In genomic region chr10:95907454-95908253, GRCh38 we compare ENCODE assay signal across 8 cellular contexts. TPM values are rescaled to one million over a fixed set of nuclear protein-coding genes. Genes with fewer than 3 reads are reported as not detected.
A peak's percentile ranks its signal among the peaks of the same experiment; 100 is the strongest.
DNase-seq lines count a peak whose midpoint lies in the region; ATAC-seq and TF ChIP-seq lines count a peak whose summit lies in the region.

CC2D2B (plus strand) TSS chr10:95907975; CDS start chr10:95911324, 3,349 bp downstream.

- no peaks in the 10 kb centered on the region for H3K9me3 ChIP-seq in left lung

- DNase-seq in Ammon's horn (ENCODE audit: low spot score) (peak; percentile 90), NCI-H446 (lab: John Stamatoyannopoulos, UW) (peak; percentile 28 to 77), dedifferentiated amniotic fluid mesenchymal stem cell (ENCODE audit: extremely low spot score) (peak; percentile 78), left lung (peak; percentile 87 to 95)
- DNase-seq in activated CD4-positive, alpha-beta T cell treated with anti-CD3 and anti-CD28 coated beads for 48 hours: peak; percentile 78
- peak; percentile 45 for DNase-seq in stimulated activated CD4-positive, alpha-beta T cell treated with anti-CD3 and anti-CD28 coated beads, Interleukin-2, amount 100 ng/mL, for 4 hours (ENCODE audit: low read depth)

- peaks cover 0 to 4% of the 10 kb centered on the region in 2 donors for H3K36me3 ChIP-seq in left lung

- intact Hi-C loops in left lung (cut with DNase I): no loop called here

- H3K4me3 ChIP-seq in left lung: peak within 1 kb of the TSS; percentile 66 to 69

- H3K27ac ChIP-seq in left lung: peak within 1 kb of the TSS; percentile 81 to 84

- ATAC-seq in GM18873 (IDR thresholded peaks at IDR 0.05; ENCODE audit: low FRiP score, unreplicated experiment): peak; percentile 70
- peak; percentile 74 for ATAC-seq in HG03135 (IDR thresholded peaks at IDR 0.05; ENCODE audit: unreplicated experiment)
- peak; percentile 98 for ATAC-seq in left lung

- H3K27me3 ChIP-seq in left lung: no peaks in the 10 kb centered on the region

- H3K4me1 ChIP-seq in left lung: peaks cover 2 to 8% of the 10 kb centered on the region in 2 donors

- TF ChIP-seq CTCF in left lung (IDR thresholded peaks at IDR 0.05): no peak

RNA-seq across cellular contexts. Expression of gene CC2D2B, which starts in this region (rescaled TPM):
- 1 to 10 TPM in 1 of 2 donors, under 1 TPM in 1; 0.79 to 3.3 TPM for total RNA-seq in left lung

Comparison
In these comparisons a context has a peak if more than half of its experiments do, and no peak if none do; other contexts are left out.
1. Peak in every context shown above with its lines: DNase-seq, ATAC-seq, H3K4me3 ChIP-seq and H3K27ac ChIP-seq.